ENCODE assay signal across 15 cellular contexts in genomic region chr4:74319506-74319905, GRCh38. TPM values are rescaled to one million over a fixed set of nuclear protein-coding genes. Genes with fewer than 3 reads are reported as not detected.
"Had no signal": no experiment of that assay in that cellular context is flagged by ENCODE, and none has a peak within 500 bp of the region (broad histone marks: within the 10 kb centered on the region; RNA-seq: fewer than 3 reads in every experiment).

No MANE protein-coding gene starts in this region.

- H3K9me3 ChIP-seq: thyroid gland, uterus had no signal

- H3K36me3 ChIP-seq: cardiac muscle cell, thyroid gland, uterus had no signal

- H3K27ac ChIP-seq: cardiac muscle cell, thyroid gland, uterus had no signal

- DNase-seq: activated CD4-positive, alpha-beta T cell treated with anti-CD3 and anti-CD28 coated beads, Interleukin-2, amount 10 ng/mL, durations not matched to agents 7 days and 5 days; activated naive CD4-positive, alpha-beta T cell treated with Interleukin-2 at 50 U/mL for 16 hours; aorta; erythroblast; hypothalamus; left ventricle myocardium superior; mesenchymal stem cell; T-helper 9 cell; thyroid gland; uterus had no signal

- ATAC-seq: activated T-helper 17 cell treated with anti-CD3 and anti-CD28 coated beads, Interleukin-2, amount 50 U/mL, for 72 hours; left ventricle myocardium superior; natural killer cell treated with Interleukin-12 subunit alpha and Interleukin-12 subunit beta and Interleukin-15 and Interleukin-18, amount 100 ng/mL, for 72 hours; stimulated activated effector memory CD8-positive, alpha-beta T cell treated with anti-CD3 and anti-CD28 coated beads, Interleukin-12 subunit alpha, Interleukin-12 subunit beta, amount 100 ng/mL, for 72 hours had no signal

- H3K27me3 ChIP-seq: thyroid gland, uterus had no signal

- H3K4me1 ChIP-seq: thyroid gland, uterus had no signal

- H3K4me3 ChIP-seq: cardiac muscle cell, thyroid gland, uterus had no signal

RNA-seq across cellular contexts. Expression of gene EPGN, which starts 11.2 kb away (rescaled TPM):
- total RNA-seq: activated T-helper 17 cell treated with anti-CD3 and anti-CD28 coated beads, Interleukin-2, amount 50 U/mL, for 72 hours; cardiac muscle cell; dermis microvascular lymphatic vessel endothelial cell; thyroid gland had no signal
- polyA plus RNA-seq: cardiac muscle cell had no signal

RNA-seq across cellular contexts. Expression of gene EREG, which starts 45.4 kb away (rescaled TPM):
- total RNA-seq: activated CD4-positive, alpha-beta T cell treated with anti-CD3 and anti-CD28 coated beads, Interleukin-2, amount 10 ng/mL, durations not matched to agents 7 days and 5 days; activated T-helper 17 cell treated with anti-CD3 and anti-CD28 coated beads, Interleukin-2, amount 50 U/mL, for 72 hours; cardiac muscle cell; natural killer cell treated with Interleukin-12 subunit alpha and Interleukin-12 subunit beta and Interleukin-15 and Interleukin-18, amount 100 ng/mL, for 72 hours had no signal
- polyA plus RNA-seq: cardiac muscle cell had no signal
